In the genomic region with DNA sequence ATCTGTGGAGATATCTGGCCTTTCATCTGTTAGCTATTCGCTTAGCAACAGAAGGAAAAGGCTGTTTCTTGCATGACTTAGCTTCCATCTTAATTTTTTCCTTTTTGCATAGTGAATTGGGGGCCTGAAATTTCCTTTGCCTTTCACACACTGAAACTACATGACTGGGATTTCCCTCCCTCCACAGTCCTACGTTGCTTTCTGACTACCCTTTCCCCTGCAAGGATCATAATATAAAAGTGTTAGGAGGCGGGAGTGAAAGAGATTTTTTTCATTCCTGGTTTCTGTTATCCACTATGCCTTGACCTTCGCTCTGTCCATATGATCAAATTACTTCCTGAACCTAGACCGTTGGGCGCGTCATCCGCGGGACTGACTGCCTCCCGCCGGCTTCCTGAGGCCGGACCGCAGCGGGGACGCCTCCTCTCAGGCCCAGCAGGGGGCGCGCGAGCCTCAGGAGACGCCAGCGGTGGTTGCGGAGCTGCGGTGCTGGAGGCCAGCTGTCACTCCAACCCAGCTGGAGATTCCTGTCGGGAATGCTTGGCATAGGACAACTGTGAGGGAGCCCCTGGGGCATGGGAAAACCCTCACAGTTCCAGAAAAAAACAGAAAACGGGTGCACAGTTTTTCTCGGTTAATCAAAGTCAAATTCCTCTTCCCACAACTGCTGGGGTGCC, we compare ENCODE assay signal across 1 cellular context.
TF ChIP-seq lines count a peak whose summit lies in the region.

No MANE protein-coding gene starts in this region.

TF ChIP-seq in HepG2, 621 proteins besides CTCF, POLR2A, EP300 and RAD21 (continued from another document and continues in another):
- TF ChIP-seq, protein P1, sequence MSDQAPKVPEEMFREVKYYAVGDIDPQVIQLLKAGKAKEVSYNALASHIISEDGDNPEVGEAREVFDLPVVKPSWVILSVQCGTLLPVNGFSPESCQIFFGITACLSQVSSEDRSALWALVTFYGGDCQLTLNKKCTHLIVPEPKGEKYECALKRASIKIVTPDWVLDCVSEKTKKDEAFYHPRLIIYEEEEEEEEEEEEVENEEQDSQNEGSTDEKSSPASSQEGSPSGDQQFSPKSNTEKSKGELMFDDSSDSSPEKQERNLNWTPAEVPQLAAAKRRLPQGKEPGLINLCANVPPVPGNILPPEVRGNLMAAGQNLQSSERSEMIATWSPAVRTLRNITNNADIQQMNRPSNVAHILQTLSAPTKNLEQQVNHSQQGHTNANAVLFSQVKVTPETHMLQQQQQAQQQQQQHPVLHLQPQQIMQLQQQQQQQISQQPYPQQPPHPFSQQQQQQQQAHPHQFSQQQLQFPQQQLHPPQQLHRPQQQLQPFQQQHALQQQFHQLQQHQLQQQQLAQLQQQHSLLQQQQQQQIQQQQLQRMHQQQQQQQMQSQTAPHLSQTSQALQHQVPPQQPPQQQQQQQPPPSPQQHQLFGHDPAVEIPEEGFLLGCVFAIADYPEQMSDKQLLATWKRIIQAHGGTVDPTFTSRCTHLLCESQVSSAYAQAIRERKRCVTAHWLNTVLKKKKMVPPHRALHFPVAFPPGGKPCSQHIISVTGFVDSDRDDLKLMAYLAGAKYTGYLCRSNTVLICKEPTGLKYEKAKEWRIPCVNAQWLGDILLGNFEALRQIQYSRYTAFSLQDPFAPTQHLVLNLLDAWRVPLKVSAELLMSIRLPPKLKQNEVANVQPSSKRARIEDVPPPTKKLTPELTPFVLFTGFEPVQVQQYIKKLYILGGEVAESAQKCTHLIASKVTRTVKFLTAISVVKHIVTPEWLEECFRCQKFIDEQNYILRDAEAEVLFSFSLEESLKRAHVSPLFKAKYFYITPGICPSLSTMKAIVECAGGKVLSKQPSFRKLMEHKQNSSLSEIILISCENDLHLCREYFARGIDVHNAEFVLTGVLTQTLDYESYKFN (CRISPR knock-in tag; conservative IDR thresholded peaks at IDR 0.05) = peak; percentile 45; the same call in 1 of the 2 replicates
- TF ChIP-seq HMG20B (CRISPR knock-in tag; conservative IDR thresholded peaks at IDR 0.05) (no peak), TOE1 (CRISPR knock-in tag; IDR thresholded peaks at IDR 0.05) (no peak), ZNF512B (CRISPR knock-in tag; IDR thresholded peaks at IDR 0.05; ENCODE audit: borderline replicate concordance) (no peak; the same call in 1 of the 2 replicates), ZFP41 (CRISPR knock-in tag; IDR thresholded peaks at IDR 0.05; ENCODE audit: borderline replicate concordance) (no peak), SIN3A (IDR thresholded peaks at IDR 0.05; ENCODE audit: borderline replicate concordance, low read depth, low read length) (no peak), ZNF431 (CRISPR knock-in tag; IDR thresholded peaks at IDR 0.05; ENCODE audit: borderline replicate concordance, low read depth) (no peak), NFKBIZ (CRISPR knock-in tag; IDR thresholded peaks at IDR 0.05) (0 out of 2 replicates have a peak, but pooled peaks have one; percentile 30), AKAP8 (CRISPR knock-in tag; IDR thresholded peaks at IDR 0.05) (no peak), ZNF772 (CRISPR knock-in tag; IDR thresholded peaks at IDR 0.05) (0 out of 2 replicates have a peak, but pooled peaks have one; percentile 46), HOXD1 (CRISPR knock-in tag; IDR thresholded peaks at IDR 0.05) (no peak), ZMYM2 (CRISPR knock-in tag; IDR thresholded peaks at IDR 0.05) (no peak), NR2C2 (CRISPR knock-in tag; IDR thresholded peaks at IDR 0.05; ENCODE audit: borderline replicate concordance) (peak; percentile 46; the same call in 1 of the 2 replicates), ZBTB7B (CRISPR knock-in tag; IDR thresholded peaks at IDR 0.05) (no peak), ZSCAN21 (CRISPR knock-in tag; IDR thresholded peaks at IDR 0.05; ENCODE audit: borderline replicate concordance) (peak; percentile 28; the same call in 1 of the 2 replicates), ZNF329 (CRISPR knock-in tag; IDR thresholded peaks at IDR 0.05; ENCODE audit: low read depth) (no peak), ZNF383 (CRISPR knock-in tag; IDR thresholded peaks at IDR 0.05; ENCODE audit: borderline replicate concordance) (peak; percentile 94; the same call in 1 of the 2 replicates), ATRX (CRISPR knock-in tag; IDR thresholded peaks at IDR 0.05; ENCODE audit: borderline replicate concordance) (no peak), SCMH1 (CRISPR knock-in tag; IDR thresholded peaks at IDR 0.05; ENCODE audit: borderline replicate concordance) (no peak), CEBPG (CRISPR knock-in tag; IDR thresholded peaks at IDR 0.05) (no peak), ZMYM3 (CRISPR knock-in tag; IDR thresholded peaks at IDR 0.05) (0 out of 2 replicates have a peak, but pooled peaks have one; percentile 27), PITX1 (CRISPR knock-in tag; IDR thresholded peaks at IDR 0.05) (peak; percentile 61; the same call in 1 of the 2 replicates), ZNF510 (CRISPR knock-in tag; IDR thresholded peaks at IDR 0.05; ENCODE audit: low read depth) (0 out of 2 replicates have a peak, but pooled peaks have one; percentile 53), RXRA (CRISPR knock-in tag; IDR thresholded peaks at IDR 0.05) (peak; percentile 65), ZNF878 (CRISPR knock-in tag; IDR thresholded peaks at IDR 0.05) (no peak), PRDM15 (CRISPR knock-in tag; IDR thresholded peaks at IDR 0.05) (no peak), ZNF569 (CRISPR knock-in tag; IDR thresholded peaks at IDR 0.05; ENCODE audit: borderline replicate concordance) (no peak), SATB2 (CRISPR knock-in tag; IDR thresholded peaks at IDR 0.05) (no peak), HOXA5 (CRISPR knock-in tag; IDR thresholded peaks at IDR 0.05) (0 out of 2 replicates have a peak, but pooled peaks have one; percentile 56), ZNF326 (CRISPR knock-in tag; IDR thresholded peaks at IDR 0.05; ENCODE audit: borderline replicate concordance) (no peak), CERS6 (CRISPR knock-in tag; IDR thresholded peaks at IDR 0.05) (no peak), ZNF790 (CRISPR knock-in tag; IDR thresholded peaks at IDR 0.05; ENCODE audit: borderline replicate concordance) (no peak), HMGA1 (CRISPR knock-in tag; conservative IDR thresholded peaks at IDR 0.05) (no peak), ZNF776 (CRISPR knock-in tag; IDR thresholded peaks at IDR 0.05) (no peak), ZNF530 (CRISPR knock-in tag; IDR thresholded peaks at IDR 0.05; ENCODE audit: low read depth) (no peak), ATF1 (CRISPR knock-in tag; IDR thresholded peaks at IDR 0.05) (no peak), KDM6A (CRISPR knock-in tag; IDR thresholded peaks at IDR 0.05; ENCODE audit: low read depth) (no peak), SAFB2 (CRISPR knock-in tag; IDR thresholded peaks at IDR 0.05; ENCODE audit: borderline replicate concordance, low read depth) (no peak), ZNF230 (CRISPR knock-in tag; IDR thresholded peaks at IDR 0.05) (no peak), ZNF775 (CRISPR knock-in tag; IDR thresholded peaks at IDR 0.05; ENCODE audit: borderline replicate concordance) (no peak), IRF1 (CRISPR knock-in tag; IDR thresholded peaks at IDR 0.05; ENCODE audit: low read depth) (no peak)
- TF ChIP-seq, protein P2, sequence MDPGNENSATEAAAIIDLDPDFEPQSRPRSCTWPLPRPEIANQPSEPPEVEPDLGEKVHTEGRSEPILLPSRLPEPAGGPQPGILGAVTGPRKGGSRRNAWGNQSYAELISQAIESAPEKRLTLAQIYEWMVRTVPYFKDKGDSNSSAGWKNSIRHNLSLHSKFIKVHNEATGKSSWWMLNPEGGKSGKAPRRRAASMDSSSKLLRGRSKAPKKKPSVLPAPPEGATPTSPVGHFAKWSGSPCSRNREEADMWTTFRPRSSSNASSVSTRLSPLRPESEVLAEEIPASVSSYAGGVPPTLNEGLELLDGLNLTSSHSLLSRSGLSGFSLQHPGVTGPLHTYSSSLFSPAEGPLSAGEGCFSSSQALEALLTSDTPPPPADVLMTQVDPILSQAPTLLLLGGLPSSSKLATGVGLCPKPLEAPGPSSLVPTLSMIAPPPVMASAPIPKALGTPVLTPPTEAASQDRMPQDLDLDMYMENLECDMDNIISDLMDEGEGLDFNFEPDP (CRISPR knock-in tag; conservative IDR thresholded peaks at IDR 0.05) = no peak
- TF ChIP-seq, protein P3, sequence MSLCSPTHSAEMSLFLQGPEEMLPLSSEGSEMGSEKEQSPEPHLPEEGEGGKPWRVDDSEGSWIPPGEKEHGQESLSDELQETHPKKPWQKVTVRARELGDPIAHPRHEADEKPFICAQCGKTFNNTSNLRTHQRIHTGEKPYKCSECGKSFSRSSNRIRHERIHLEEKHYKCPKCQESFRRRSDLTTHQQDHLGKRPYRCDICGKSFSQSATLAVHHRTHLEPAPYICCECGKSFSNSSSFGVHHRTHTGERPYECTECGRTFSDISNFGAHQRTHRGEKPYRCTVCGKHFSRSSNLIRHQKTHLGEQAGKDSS (CRISPR knock-in tag; IDR thresholded peaks at IDR 0.05; ENCODE audit: borderline replicate concordance, low read depth) = peak; percentile 80; the same call in 1 of the 2 replicates
- TF ChIP-seq, protein P4, sequence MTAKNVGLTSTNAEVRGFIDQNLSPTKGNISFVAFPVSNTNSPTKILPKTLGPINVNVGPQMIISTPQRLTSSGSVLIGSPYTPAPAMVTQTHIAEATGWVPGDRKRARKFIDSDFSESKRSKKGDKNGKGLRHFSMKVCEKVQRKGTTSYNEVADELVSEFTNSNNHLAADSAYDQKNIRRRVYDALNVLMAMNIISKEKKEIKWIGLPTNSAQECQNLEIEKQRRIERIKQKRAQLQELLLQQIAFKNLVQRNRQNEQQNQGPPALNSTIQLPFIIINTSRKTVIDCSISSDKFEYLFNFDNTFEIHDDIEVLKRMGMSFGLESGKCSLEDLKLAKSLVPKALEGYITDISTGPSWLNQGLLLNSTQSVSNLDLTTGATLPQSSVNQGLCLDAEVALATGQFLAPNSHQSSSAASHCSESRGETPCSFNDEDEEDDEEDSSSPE (CRISPR knock-in tag; IDR thresholded peaks at IDR 0.05) = peak; percentile 45; the same call in 1 of the 2 replicates
